In the genomic region with DNA sequence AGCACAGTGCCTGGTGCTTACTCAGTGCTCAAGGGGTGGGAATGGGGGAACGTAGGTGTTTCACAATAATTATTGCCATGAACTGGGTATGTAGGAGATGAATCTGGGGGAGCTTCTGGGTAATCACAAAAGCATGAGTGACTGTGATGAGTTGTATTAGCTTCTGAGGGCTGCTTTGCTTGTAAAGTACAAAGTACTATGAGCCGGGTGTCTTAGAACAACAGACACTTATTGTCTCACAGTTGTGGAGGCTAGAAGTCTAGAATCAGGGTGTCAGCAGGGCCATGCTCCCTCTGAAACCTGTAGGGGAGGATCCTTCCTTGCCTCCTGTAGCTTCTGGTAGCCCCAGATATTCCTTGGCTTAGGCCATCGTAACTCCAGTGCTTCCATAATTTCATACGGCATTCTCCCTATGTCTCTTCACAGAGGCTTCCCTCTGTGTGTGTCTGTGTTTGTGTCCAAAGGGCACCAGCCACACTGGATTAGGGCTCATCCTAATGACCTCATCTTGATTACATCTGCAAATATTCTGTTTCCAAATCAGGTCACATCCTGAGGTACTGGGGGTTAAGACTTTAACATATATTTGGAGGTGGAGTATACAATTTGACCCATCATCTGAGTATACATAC, we compare ENCODE assay signal across 18 cellular contexts.
DNase-seq lines count a peak whose midpoint lies in the region; ATAC-seq and TF ChIP-seq lines count a peak whose summit lies in the region.
"Had no signal": no experiment of that assay in that cellular context is flagged by ENCODE, and none has a peak within 500 bp of the region (broad histone marks: within the 10 kb centered on the region; RNA-seq: fewer than 3 reads in every experiment).

No MANE protein-coding gene starts in this region.

- peak overlapping the region; percentile 48 for H3K27ac ChIP-seq in right cardiac atrium (ENCODE audit: low read length)
- H3K27ac ChIP-seq in esophagus squamous epithelium: peak overlapping the region in 3 of 4 donors; percentile 43 to 76 (median 61)
- H3K27ac ChIP-seq in aorta (ENCODE audit: low read depth in 1 of 2, low read length in 2 of 2): peak overlapping the region; percentile 37 to 82

- no peaks in the 10 kb centered on the region for H3K27me3 ChIP-seq in right cardiac atrium (ENCODE audit: control insufficient read depth, insufficient read depth)
- no peaks in the 10 kb centered on the region for H3K27me3 ChIP-seq in esophagus squamous epithelium
- H3K27me3 ChIP-seq in aorta (ENCODE audit: control insufficient read depth in 1 of 2, insufficient read depth in 2 of 2, low read length in 1 of 2): no peaks in the 10 kb centered on the region
- H3K27me3 ChIP-seq: SJCRH30 had no signal

- H3K4me1 ChIP-seq in right cardiac atrium (ENCODE audit: control insufficient read depth, insufficient read depth, low read length) (peaks cover 19% of the 10 kb centered on the region), esophagus squamous epithelium (peaks cover 0 to 70% (median 25%) of the 10 kb centered on the region in 3 donors), aorta (ENCODE audit: control insufficient read depth in 1 of 2, insufficient read depth in 2 of 2, low read length in 2 of 2) (peaks cover 10 to 14% of the 10 kb centered on the region in 2 donors)

- DNase-seq in right cardiac atrium (no peak), cardiac septum (ENCODE audit: low spot score) (no peak), esophagus squamous epithelium (lab: John Stamatoyannopoulos, UW) (no peak), omental fat pad (ENCODE audit: low spot score) (no peak), aorta (no peak), NCI-H1694 (lab: John Stamatoyannopoulos, UW) (no peak), NCI-H1417 treated with DMSO at 0.1 percent for 48 hours (lab: John Stamatoyannopoulos, UW) (no peak)
- no peak for DNase-seq in NK-92 treated with Interleukin-12 subunit alpha and Interleukin-12 subunit beta, amount 100 ng/mL, for 24 hours (lab: John Stamatoyannopoulos, UW)
- DNase-seq: activated CD4-positive, alpha-beta memory T cell treated with anti-CD3 and anti-CD28 coated beads, Interleukin-2, amount 10 ng/mL, durations not matched to agents 7 days and 5 days; activated naive CD4-positive, alpha-beta T cell treated with anti-CD3 and anti-CD28 coated beads for 36 hours; activated T-cell treated with anti-CD3 and anti-CD28 coated beads, Interleukin-2, amount 50 U/mL, for 24 hours; CD4-positive, alpha-beta T cell; MV-4-11; NCI-H748 treated with DMSO at 0.1 percent for 48 hours; OCI-M1; SJCRH30; T-helper 2 cell had no signal

- no peak for TF ChIP-seq POLR2A in esophagus squamous epithelium (IDR thresholded peaks at IDR 0.05)

- intact Hi-C loops in right cardiac atrium (cut with DNase I): no loop called here
- intact Hi-C loops in cardiac septum (cut with DNase I): no loop called here
- intact Hi-C loops in esophagus squamous epithelium (cut with DNase I): no loop called here
- intact Hi-C loops in aorta (cut with DNase I): no loop called here

- WGBS in right cardiac atrium: 69% methylated on average over 4 of the region's 4 CpGs
- 68 to 80% methylated on average over 4 of the region's 4 CpGs for WGBS in esophagus squamous epithelium, 2 donors
- WGBS in aorta, 2 donors: 53 to 54% methylated on average over 4 of the region's 4 CpGs

- no peak for TF ChIP-seq CTCF in esophagus squamous epithelium (IDR thresholded peaks at IDR 0.05)
- no peak for TF ChIP-seq CTCF in omental fat pad (IDR thresholded peaks at IDR 0.05)

- H3K4me3 ChIP-seq in right cardiac atrium (ENCODE audit: low read length): no peak overlapping the region
- H3K4me3 ChIP-seq in esophagus squamous epithelium: no peak overlapping the region
- H3K4me3 ChIP-seq in aorta (ENCODE audit: low read length in 2 of 2): no peak overlapping the region
- H3K4me3 ChIP-seq: SJCRH30 had no signal

- H3K36me3 ChIP-seq in esophagus squamous epithelium (peaks cover 0 to 11% (median 0%) of the 10 kb centered on the region in 3 donors), aorta (ENCODE audit: control insufficient read depth in 1 of 2, insufficient read depth in 2 of 2, low read length in 1 of 2) (peaks cover 0 to under 1% of the 10 kb centered on the region in 2 donors)

- no peak for ATAC-seq in right cardiac atrium
- peak; percentile 20 for ATAC-seq in omental fat pad (ENCODE audit: low FRiP score)
- ATAC-seq in aorta (ENCODE audit: low FRiP score): no peak
- ATAC-seq: natural killer cell treated with Interleukin-12 subunit alpha and Interleukin-12 subunit beta and Interleukin-15 and Interleukin-18, amount 100 ng/mL, for 72 hours had no signal

- H3K9me3 ChIP-seq in right cardiac atrium (ENCODE audit: control insufficient read depth, low read length): no peaks in the 10 kb centered on the region
- peaks cover 0 to 6% (median 0%) of the 10 kb centered on the region in 3 donors for H3K9me3 ChIP-seq in esophagus squamous epithelium
- H3K9me3 ChIP-seq in aorta (ENCODE audit: control insufficient read depth, low read length): no peaks in the 10 kb centered on the region
- H3K9me3 ChIP-seq: SJCRH30 had no signal
